31 cellular contexts compared by ENCODE assay signal in genomic region chr20:24708411-24709295, GRCh38.
DNase-seq lines count a peak whose midpoint lies in the region; ATAC-seq and TF ChIP-seq lines count a peak whose summit lies in the region.
"Had no signal": no experiment of that assay in that cellular context is flagged by ENCODE, and none has a peak within 500 bp of the region (broad histone marks: within the 10 kb centered on the region; RNA-seq: fewer than 3 reads in every experiment).

No MANE protein-coding gene starts in this region.

- no peak for TF ChIP-seq CTCF in astrocyte of the spinal cord (IDR thresholded peaks at IDR 0.05; ENCODE audit: low read depth, low read length)

- intact Hi-C loops in activated CD4-positive, alpha-beta T cell treated with anti-CD3 and anti-CD28 coated beads, Interleukin-2, amount 10 ng/mL, durations not matched to agents 24 days and 14 days (cut with micrococcal nuclease) = no loop called here

- DNase-seq in NCI-H446 treated with DMSO at 0.1 percent for 48 hours (lab: John Stamatoyannopoulos, UW) (peak; percentile 80), astrocyte of the spinal cord (ENCODE audit: low read depth, low spot score) (peak; percentile 28), left kidney (ENCODE audit: low read depth, low spot score) (peak; percentile 44), SW480 (ENCODE audit: low spot score) (no peak), T-helper 9 cell (no peak)
- DNase-seq in activated CD4-positive, alpha-beta T cell treated with anti-CD3 and anti-CD28 coated beads, Interleukin-2, amount 10 ng/mL, durations not matched to agents 24 days and 14 days = no peak
- DNase-seq: activated CD4-positive, alpha-beta T cell treated with anti-CD3 and anti-CD28 coated beads, Interleukin-2, amount 50 U/mL, for 48 hours; activated naive CD4-positive, alpha-beta T cell treated with Interleukin-2 at 50 U/mL for 16 hours; body of pancreas; C1 segment of cervical spinal cord; GDM1; HCEC 1CT; hippocampal formation; left lung; MV-4-11; naive B cell; NCI-H1436; NK-92 treated with Interleukin-12 subunit alpha and Interleukin-12 subunit beta, amount 100 ng/mL, for 24 hours; PC-3; sigmoid colon; stimulated activated CD4-positive, alpha-beta T cell treated with anti-CD3 and anti-CD28 coated beads, Interleukin-15, amount 100 ng/mL, for 24 hours; T-helper 17 cell; transverse colon had no signal

- no peaks in the 10 kb centered on the region for H3K36me3 Mint-ChIP-seq in stimulated activated memory B cell treated with anti-CD40 and anti-IgM and Interleukin-4, amounts not matched to agents 10 μg/mL and 1 μg/mL and 100 μg/mL, for 72 hours
- H3K36me3 Mint-ChIP-seq in activated CD4-positive, alpha-beta T cell treated with anti-CD3 and anti-CD28 coated beads, Interleukin-2, amount 10 ng/mL, durations not matched to agents 24 days and 14 days (ENCODE audit: low read depth) = no peaks in the 10 kb centered on the region
- H3K36me3 Mint-ChIP-seq: naive B cell; stimulated activated effector memory CD8-positive, alpha-beta T cell treated with anti-CD3 and anti-CD28 coated beads, Interleukin-12 subunit alpha, Interleukin-12 subunit beta, amount 100 ng/mL, for 72 hours had no signal

- in situ Hi-C loops in astrocyte of the spinal cord (cut with HindIII; ENCODE audit: low sequenced_read_pairs) = no loop called here

- peak; percentile 25 for ATAC-seq in stimulated activated memory B cell treated with anti-CD40 and anti-IgM and Interleukin-4, amounts not matched to agents 10 μg/mL and 1 μg/mL and 100 μg/mL, for 72 hours
- ATAC-seq: activated CD4-positive, CD25-positive, alpha-beta regulatory T cell treated with anti-CD3 and anti-CD28 coated beads, Interleukin-2, amount 50 U/mL, for 24 hours; body of pancreas; PC-3; SK-N-SH treated with all-trans-retinoic acid at 6 μM for 48 hours; stimulated activated effector memory CD8-positive, alpha-beta T cell treated with anti-CD3 and anti-CD28 coated beads, Interleukin-12 subunit alpha, Interleukin-12 subunit beta, amount 100 ng/mL, for 72 hours; T-helper 17 cell had no signal

- no peak overlapping the region for H3K4me3 ChIP-seq in astrocyte of the spinal cord (ENCODE audit: low read depth, low read length)
- H3K4me3 ChIP-seq: adrenal gland, body of pancreas, dorsolateral prefrontal cortex, left lung, prostate gland, sigmoid colon, transverse colon had no signal

- H3K9me3 Mint-ChIP-seq in stimulated activated memory B cell treated with anti-CD40 and anti-IgM and Interleukin-4, amounts not matched to agents 10 μg/mL and 1 μg/mL and 100 μg/mL, for 72 hours = peaks cover 8% of the 10 kb centered on the region
- H3K9me3 Mint-ChIP-seq in activated CD4-positive, alpha-beta T cell treated with anti-CD3 and anti-CD28 coated beads, Interleukin-2, amount 10 ng/mL, durations not matched to agents 24 days and 14 days = peaks cover 4% of the 10 kb centered on the region
- H3K9me3 Mint-ChIP-seq: stimulated activated effector memory CD8-positive, alpha-beta T cell treated with anti-CD3 and anti-CD28 coated beads, Interleukin-12 subunit alpha, Interleukin-12 subunit beta, amount 100 ng/mL, for 72 hours had no signal

- no peaks in the 10 kb centered on the region for H3K27me3 Mint-ChIP-seq in stimulated activated memory B cell treated with anti-CD40 and anti-IgM and Interleukin-4, amounts not matched to agents 10 μg/mL and 1 μg/mL and 100 μg/mL, for 72 hours
- H3K27me3 Mint-ChIP-seq in activated CD4-positive, alpha-beta T cell treated with anti-CD3 and anti-CD28 coated beads, Interleukin-2, amount 10 ng/mL, durations not matched to agents 24 days and 14 days = peaks cover 14% of the 10 kb centered on the region
- H3K27me3 Mint-ChIP-seq: naive B cell had no signal

- H3K27ac Mint-ChIP-seq in stimulated activated memory B cell treated with anti-CD40 and anti-IgM and Interleukin-4, amounts not matched to agents 10 μg/mL and 1 μg/mL and 100 μg/mL, for 72 hours = no peak overlapping the region
- no peak overlapping the region for H3K27ac Mint-ChIP-seq in activated CD4-positive, alpha-beta T cell treated with anti-CD3 and anti-CD28 coated beads, Interleukin-2, amount 10 ng/mL, durations not matched to agents 24 days and 14 days
- H3K27ac Mint-ChIP-seq: activated T-helper 1 cell treated with anti-CD3 and anti-CD28 coated beads, Interleukin-12 subunit alpha, Interleukin-12 subunit beta, Interleukin-2, Interleukin-4 antibody, amounts not matched to agents 30 ng/mL and 10 ng/mL and 1 ng/mL, durations not matched to agents 14 hours and 24 hours and 36 hours; naive B cell; stimulated activated effector memory CD8-positive, alpha-beta T cell treated with anti-CD3 and anti-CD28 coated beads, Interleukin-12 subunit alpha, Interleukin-12 subunit beta, amount 100 ng/mL, for 72 hours; T-helper 17 cell had no signal

- H3K4me1 Mint-ChIP-seq in stimulated activated memory B cell treated with anti-CD40 and anti-IgM and Interleukin-4, amounts not matched to agents 10 μg/mL and 1 μg/mL and 100 μg/mL, for 72 hours = no peaks in the 10 kb centered on the region
- no peaks in the 10 kb centered on the region for H3K4me1 Mint-ChIP-seq in activated CD4-positive, alpha-beta T cell treated with anti-CD3 and anti-CD28 coated beads, Interleukin-2, amount 10 ng/mL, durations not matched to agents 24 days and 14 days
- H3K4me1 Mint-ChIP-seq: naive B cell; stimulated activated effector memory CD8-positive, alpha-beta T cell treated with anti-CD3 and anti-CD28 coated beads, Interleukin-12 subunit alpha, Interleukin-12 subunit beta, amount 100 ng/mL, for 72 hours; T-helper 17 cell had no signal

- H3K4me3 Mint-ChIP-seq in stimulated activated memory B cell treated with anti-CD40 and anti-IgM and Interleukin-4, amounts not matched to agents 10 μg/mL and 1 μg/mL and 100 μg/mL, for 72 hours = no peak overlapping the region
- H3K4me3 Mint-ChIP-seq in activated CD4-positive, alpha-beta T cell treated with anti-CD3 and anti-CD28 coated beads, Interleukin-2, amount 10 ng/mL, durations not matched to agents 24 days and 14 days = no peak overlapping the region
- H3K4me3 Mint-ChIP-seq: activated T-helper 1 cell treated with anti-CD3 and anti-CD28 coated beads, Interleukin-12 subunit alpha, Interleukin-12 subunit beta, Interleukin-2, Interleukin-4 antibody, amounts not matched to agents 30 ng/mL and 10 ng/mL and 1 ng/mL, durations not matched to agents 14 hours and 24 hours and 36 hours; naive B cell; stimulated activated effector memory CD8-positive, alpha-beta T cell treated with anti-CD3 and anti-CD28 coated beads, Interleukin-12 subunit alpha, Interleukin-12 subunit beta, amount 100 ng/mL, for 72 hours; T-helper 17 cell had no signal

Comparison
In these comparisons a context has a peak if more than half of its experiments do, and no peak if none do; other contexts are left out.
1. DNase-seq: peak in NCI-H446 treated with DMSO at 0.1 percent for 48 hours (single experiment), astrocyte of the spinal cord (single experiment) and left kidney (single experiment); none in SW480 (single experiment), activated CD4-positive, alpha-beta T cell treated with anti-CD3 and anti-CD28 coated beads, Interleukin-2, amount 10 ng/mL, durations not matched to agents 24 days and 14 days (single experiment) and T-helper 9 cell (single experiment).